20 cellular contexts compared by ENCODE assay signal in the genomic region with DNA sequence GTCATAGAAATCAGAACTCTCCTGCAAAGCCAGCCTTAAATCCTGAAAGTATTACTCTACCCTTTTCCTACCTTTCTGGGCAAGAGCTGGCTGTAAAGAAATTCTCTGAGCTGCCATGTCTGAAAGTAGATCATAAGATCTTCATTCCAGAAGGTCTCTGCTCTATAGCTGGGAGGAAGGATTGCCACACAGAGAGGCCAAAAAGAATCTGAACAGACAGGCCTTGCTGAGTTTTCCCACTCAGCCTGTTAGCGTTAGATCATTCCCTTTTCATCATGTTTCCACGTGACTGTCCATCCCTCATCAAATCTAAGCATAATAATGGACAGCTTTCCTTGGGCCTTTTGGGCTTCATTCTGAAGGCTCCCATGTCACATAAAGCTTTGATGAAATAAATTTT. TPM values are rescaled to one million over a fixed set of nuclear protein-coding genes. Genes with fewer than 3 reads are reported as not detected.
DNase-seq lines count a peak whose midpoint lies in the region; ATAC-seq, FAIRE-seq and TF ChIP-seq lines count a peak whose summit lies in the region.
"Had no signal": no experiment of that assay in that cellular context is flagged by ENCODE, and none has a peak within 500 bp of the region (broad histone marks: within the 10 kb centered on the region; RNA-seq: fewer than 3 reads in every experiment).

No MANE protein-coding gene starts in this region.

- no peak overlapping the region for H3K4me3 Mint-ChIP-seq in activated T-helper 2 cell treated with anti-CD3 and anti-CD28 coated beads, Interferon-gamma antibody, Interleukin-2, Interleukin-4, amounts not matched to agents 10 μg/mL and 5 μg/mL and 100 μg/mL, durations not matched to agents 14 hours and 24 hours and 36 hours (ENCODE audit: low read depth)
- H3K4me3 Mint-ChIP-seq: CD4-positive, CD25-positive, alpha-beta regulatory T cell; CD8-positive, alpha-beta memory T cell had no signal

- in situ Hi-C loops in IMR-90 (cut with MboI; ENCODE audit: low sequenced_read_pairs): no loop called here

- no peak for TF ChIP-seq CTCF in IMR-90 (conservative IDR thresholded peaks at IDR 0.05; ENCODE audit: low read depth, low read length)

- no peak overlapping the region; the same call in 2 of the 3 replicates for H2BK15ac ChIP-seq in IMR-90 (ENCODE audit: low read depth, low read length)
- no peak overlapping the region for H2BK15ac ChIP-seq in mesenchymal stem cell (ENCODE audit: low read depth, poor library complexity, severe bottlenecking)

- CTCF ChIA-PET in IMR-90 (lab: Yijun Ruan, JAX): interaction anchor here (0.6 kb wide), 1 partner anchor 80 kb away, joined by 3 read pairs; no protein-coding TSS in a partner anchor

- H4K5ac ChIP-seq in IMR-90 (ENCODE audit: low read depth, low read length): no peak overlapping the region; the same call in 1 of the 2 replicates

- H3K14ac ChIP-seq in IMR-90 (replicated peaks; ENCODE audit: low read depth, low read length) (0 out of 2 replicates have a peak overlapping the region, but pooled peaks have one; percentile 7), mesenchymal stem cell (ENCODE audit: low read length in 2 of 2) (no peak overlapping the region), trophoblast cell (ENCODE audit: low read length) (no peak overlapping the region)

- H4K8ac ChIP-seq in IMR-90 (ENCODE audit: low read depth in 2 of 2, low read length in 2 of 2) (no peak overlapping the region), mesenchymal stem cell (ENCODE audit: low read length) (peak overlapping the region; percentile 49), trophoblast cell (ENCODE audit: low read depth, low read length) (no peak overlapping the region)

- no TSS peak for BruUV-seq in IMR-90 (replicated peaks; lab: Mats Ljungman, UMichigan)

- WGBS in IMR-90 (ENCODE audit: extremely low coverage in 2 of 2, insufficient read length in 1 of 2), 2 experiments: 100% methylated on average over 2 of the region's 2 CpGs; no CpG with 5 or more reads in 1 of the 2 experiments
- WGBS in mesenchymal stem cell: 95% methylated on average over 2 of the region's 2 CpGs
- no CpG with 5 or more reads among the region's 2 CpGs for WGBS in trophoblast cell (ENCODE audit: extremely low coverage, insufficient coverage, insufficient read length)

- H2BK20ac ChIP-seq in IMR-90 (ENCODE audit: low read depth, low read length): 0 out of 2 replicates have a peak overlapping the region, but pooled peaks have one; percentile 18

- H2AK5ac ChIP-seq in IMR-90 (ENCODE audit: low read depth, low read length) (no peak overlapping the region), mesenchymal stem cell (ENCODE audit: low read length, severe bottlenecking) (no peak overlapping the region), trophoblast cell (ENCODE audit: low read length) (no peak overlapping the region)

- peaks cover 4% of the 10 kb centered on the region; the same call in 1 of the 2 replicates for H4K20me1 ChIP-seq in IMR-90 (ENCODE audit: insufficient read depth, low read length)

- H3K27me3 Mint-ChIP-seq in activated T-helper 2 cell treated with anti-CD3 and anti-CD28 coated beads, Interferon-gamma antibody, Interleukin-2, Interleukin-4, amounts not matched to agents 10 μg/mL and 5 μg/mL and 100 μg/mL, durations not matched to agents 14 hours and 24 hours and 36 hours (ENCODE audit: low read depth): peaks cover under 1% of the 10 kb centered on the region

- intact Hi-C loops in IMR-90 (cut with micrococcal nuclease): no loop called here
- intact Hi-C loops in activated T-helper 2 cell treated with anti-CD3 and anti-CD28 coated beads, Interferon-gamma antibody, Interleukin-2, Interleukin-4, amounts not matched to agents 10 μg/mL and 5 μg/mL and 100 μg/mL, durations not matched to agents 14 hours and 24 hours and 36 hours (cut with micrococcal nuclease): no loop called here

- H4K91ac ChIP-seq in IMR-90 (ENCODE audit: insufficient read depth, low read depth, low read length) (peak overlapping the region; percentile 1; the same call in 1 of the 2 replicates), mesenchymal stem cell (ENCODE audit: low read length) (peak overlapping the region; percentile 72), trophoblast cell (ENCODE audit: low read depth, low read length) (no peak overlapping the region)

- H2BK12ac ChIP-seq in mesenchymal stem cell (ENCODE audit: low read length in 2 of 2) (peak overlapping the region; percentile 84 to 93), trophoblast cell (ENCODE audit: low read length) (no peak overlapping the region)

- H3K4me1 ChIP-seq in IMR-90 (ENCODE audit: control insufficient read depth, insufficient read depth, low read length): peaks cover 22% of the 10 kb centered on the region
- peaks cover 17% of the 10 kb centered on the region for H3K4me1 ChIP-seq in mesenchymal stem cell (ENCODE audit: control insufficient read depth, insufficient read depth, low read depth, low read length)
- H3K4me1 ChIP-seq in trophoblast cell (ENCODE audit: control insufficient read depth in 1 of 2, insufficient read depth in 2 of 2, low read length in 2 of 2): peaks cover 23 to 36% of the 10 kb centered on the region in 2 experiments
- H3K4me1 ChIP-seq: HAP-1 had no signal

- H3K36me3 ChIP-seq in IMR-90 (ENCODE audit: control insufficient read depth, insufficient read depth, low read length) (no peaks in the 10 kb centered on the region), mesenchymal stem cell (ENCODE audit: control insufficient read depth in 1 of 2, insufficient read depth in 2 of 2, low read depth in 1 of 2, low read length in 2 of 2) (no peaks in the 10 kb centered on the region), trophoblast cell (ENCODE audit: control insufficient read depth in 1 of 2, insufficient read depth in 2 of 2, low read length in 2 of 2) (no peaks in the 10 kb centered on the region)
- H3K36me3 ChIP-seq: BE2C, HAP-1 had no signal

- no peak overlapping the region for H2AFZ ChIP-seq in IMR-90 (replicated peaks; ENCODE audit: low read length, poor library complexity)
- no peak overlapping the region for H2AFZ ChIP-seq in mesenchymal stem cell (ENCODE audit: low read depth, low read length)
- no peak overlapping the region for H2AFZ ChIP-seq in trophoblast cell (ENCODE audit: insufficient read depth, low read length, poor library complexity)

- no peaks in the 10 kb centered on the region for H3K9me3 ChIP-seq in IMR-90 (ENCODE audit: control insufficient read depth, insufficient read depth, low read length)
- H3K9me3 ChIP-seq in mesenchymal stem cell (ENCODE audit: control insufficient read depth, low read length): no peaks in the 10 kb centered on the region
- no peaks in the 10 kb centered on the region for H3K9me3 ChIP-seq in trophoblast cell (ENCODE audit: insufficient read depth, low read depth, low read length)
- H3K9me3 ChIP-seq: BE2C, HAP-1 had no signal

- H3K4me3 ChIP-seq in IMR-90 (ENCODE audit: insufficient read depth, low read depth, low read length) (no peak overlapping the region), mesenchymal stem cell (ENCODE audit: insufficient read depth in 1 of 2, low read depth in 1 of 2, low read length in 2 of 2) (no peak overlapping the region), trophoblast cell (ENCODE audit: low read depth, low read length) (no peak overlapping the region)
- H3K4me3 ChIP-seq: GM12878, HAP-1 had no signal

- FAIRE-seq in RCC 7860 (lab: Jason Lieb, UNC): no peak
- FAIRE-seq: GM12878, GM19239 had no signal

- H3K4ac ChIP-seq in IMR-90 (ENCODE audit: low read depth, low read length) (peak overlapping the region; percentile 8; the same call in 1 of the 2 replicates), mesenchymal stem cell (ENCODE audit: low read depth in 1 of 2, low read length in 2 of 2) (peak overlapping the region in 1 of 2 experiments; percentile 34), trophoblast cell (ENCODE audit: low read depth, low read length) (no peak overlapping the region)

- no peak overlapping the region for H2BK5ac ChIP-seq in IMR-90 (ENCODE audit: low read depth, low read length, poor library complexity, severe bottlenecking)
- H2BK5ac ChIP-seq in mesenchymal stem cell (ENCODE audit: low read depth, low read length, poor library complexity, severe bottlenecking): no peak overlapping the region
- peak overlapping the region; percentile 36 for H2BK5ac ChIP-seq in trophoblast cell (ENCODE audit: low read depth, low read length, poor library complexity)

- H3K27ac Mint-ChIP-seq in activated T-helper 2 cell treated with anti-CD3 and anti-CD28 coated beads, Interferon-gamma antibody, Interleukin-2, Interleukin-4, amounts not matched to agents 10 μg/mL and 5 μg/mL and 100 μg/mL, durations not matched to agents 14 hours and 24 hours and 36 hours: no peak overlapping the region
- H3K27ac Mint-ChIP-seq: CD4-positive, CD25-positive, alpha-beta regulatory T cell; CD8-positive, alpha-beta memory T cell had no signal

- no peak overlapping the region for H3K27ac ChIP-seq in IMR-90 (ENCODE audit: insufficient read depth, low read length)
- no peak overlapping the region for H3K27ac ChIP-seq in mesenchymal stem cell (ENCODE audit: low read length, poor library complexity, severe bottlenecking)
- peak overlapping the region; percentile 89 for H3K27ac ChIP-seq in trophoblast cell (ENCODE audit: low read depth, low read length)

- DNase-seq in IMR-90 (no peak), amniotic epithelial cell (ENCODE audit: low read depth) (peak; percentile 68), mesenchymal stem cell (no peak), trophoblast cell (peak; percentile 89 to 95), Ammon's horn (ENCODE audit: low spot score) (no peak), RCC 7860 (ENCODE audit: low spot score) (no peak)
- no peak for DNase-seq in activated T-helper 2 cell treated with anti-CD3 and anti-CD28 coated beads, Interferon-gamma antibody, Interleukin-2, Interleukin-4, amounts not matched to agents 10 μg/mL and 5 μg/mL and 100 μg/mL, durations not matched to agents 14 hours and 24 hours and 36 hours (ENCODE audit: low spot score)
- DNase-seq: BE2C; C1 segment of cervical spinal cord; CD4-positive, CD25-positive, alpha-beta regulatory T cell; CD8-positive, alpha-beta memory T cell; COR-L47; DMS 273 treated with DMSO at 0.1 percent for 48 hours; DMS53; DND-41; EL had no signal

- H3K36me3 Mint-ChIP-seq in activated T-helper 2 cell treated with anti-CD3 and anti-CD28 coated beads, Interferon-gamma antibody, Interleukin-2, Interleukin-4, amounts not matched to agents 10 μg/mL and 5 μg/mL and 100 μg/mL, durations not matched to agents 14 hours and 24 hours and 36 hours (ENCODE audit: low read depth): no peaks in the 10 kb centered on the region
- H3K36me3 Mint-ChIP-seq: CD4-positive, CD25-positive, alpha-beta regulatory T cell; CD8-positive, alpha-beta memory T cell had no signal

- H3K27me3 ChIP-seq in IMR-90 (ENCODE audit: control insufficient read depth, insufficient read depth, low read length): peaks cover 13% of the 10 kb centered on the region
- peaks cover 0 to 56% of the 10 kb centered on the region in 2 experiments for H3K27me3 ChIP-seq in mesenchymal stem cell (ENCODE audit: control insufficient read depth in 1 of 2, insufficient read depth in 1 of 2, low read length in 2 of 2)
- H3K27me3 ChIP-seq in trophoblast cell (ENCODE audit: insufficient read depth, low read length): no peaks in the 10 kb centered on the region
- H3K27me3 ChIP-seq: BE2C had no signal

- no peak overlapping the region for H3K4me2 ChIP-seq in IMR-90 (ENCODE audit: low read depth, low read length)
- H3K4me2 ChIP-seq in mesenchymal stem cell (ENCODE audit: low read length, poor library complexity, severe bottlenecking): no peak overlapping the region
- H3K4me2 ChIP-seq in trophoblast cell (ENCODE audit: low read length): peak overlapping the region; percentile 2

- peak overlapping the region; percentile 37; the same call in 1 of the 2 replicates for H2BK120ac ChIP-seq in IMR-90 (ENCODE audit: low read depth, low read length)
- H2BK120ac ChIP-seq in mesenchymal stem cell (ENCODE audit: low read depth, low read length): peak overlapping the region; percentile 89
- peak overlapping the region; percentile 47 for H2BK120ac ChIP-seq in trophoblast cell (ENCODE audit: insufficient read depth, low read length, poor library complexity)

- TF ChIP-seq POLR2A in IMR-90 (IDR thresholded peaks at IDR 0.05; ENCODE audit: low read depth, low read length): no peak

- H3K9ac ChIP-seq in IMR-90 (ENCODE audit: low read depth, low read length) (no peak overlapping the region), mesenchymal stem cell (ENCODE audit: low read length) (no peak overlapping the region), trophoblast cell (ENCODE audit: low read length) (no peak overlapping the region)

- no peaks in the 10 kb centered on the region for H3K9me3 Mint-ChIP-seq in activated T-helper 2 cell treated with anti-CD3 and anti-CD28 coated beads, Interferon-gamma antibody, Interleukin-2, Interleukin-4, amounts not matched to agents 10 μg/mL and 5 μg/mL and 100 μg/mL, durations not matched to agents 14 hours and 24 hours and 36 hours
- H3K9me3 Mint-ChIP-seq: CD4-positive, CD25-positive, alpha-beta regulatory T cell; CD8-positive, alpha-beta memory T cell had no signal

- H3K9me1 ChIP-seq in IMR-90 (ENCODE audit: insufficient read depth, low read length): peaks cover 19% of the 10 kb centered on the region

- ATAC-seq in IMR-90 (ENCODE audit: low read depth) (no peak), GM19035 (IDR thresholded peaks at IDR 0.05; ENCODE audit: unreplicated experiment) (no peak)
- ATAC-seq: GM12878 had no signal

- no peak overlapping the region; the same call in 1 of the 2 replicates for H3K23ac ChIP-seq in IMR-90 (ENCODE audit: low read depth, low read length)
- no peak overlapping the region for H3K23ac ChIP-seq in mesenchymal stem cell (ENCODE audit: low read length in 2 of 2)
- no peak overlapping the region for H3K23ac ChIP-seq in trophoblast cell (ENCODE audit: low read length)

- dilution Hi-C loops in IMR-90 (cut with HindIII; ENCODE audit: low sequenced_read_pairs, unreplicated experiment): no loop called here

- no peak for TF ChIP-seq RAD21 in IMR-90 (IDR thresholded peaks at IDR 0.05; ENCODE audit: low read length)

- peaks cover 2% of the 10 kb centered on the region for H3K79me2 ChIP-seq in trophoblast cell (ENCODE audit: control insufficient read depth, insufficient read depth, low read length, poor library complexity)

- H2AK9ac ChIP-seq in IMR-90 (replicated peaks; ENCODE audit: low read depth, low read length, poor library complexity): no peak overlapping the region

- no peak overlapping the region for H3K56ac ChIP-seq in IMR-90 (ENCODE audit: extremely low read depth, insufficient read depth, low read length)

- H3K79me1 ChIP-seq in IMR-90 (ENCODE audit: low read depth in 1 of 2, low read length in 2 of 2): 0 out of 4 replicates have a peak, but pooled peaks cover 0 to 4% of the 10 kb centered on the region in 2 experiments
- no peaks in the 10 kb centered on the region for H3K79me1 ChIP-seq in mesenchymal stem cell (replicated peaks; ENCODE audit: low read length, poor library complexity, severe bottlenecking)
- peaks cover 21% of the 10 kb centered on the region for H3K79me1 ChIP-seq in trophoblast cell (ENCODE audit: low read length)

- POLR2A ChIA-PET in IMR-90 (lab: Charles Lee; ENCODE audit: unreplicated experiment): no interaction called here

- H3K18ac ChIP-seq in IMR-90 (ENCODE audit: low read depth, low read length): peak overlapping the region; percentile 18
- H3K18ac ChIP-seq in mesenchymal stem cell (ENCODE audit: low read depth in 1 of 2, low read length in 2 of 2): peak overlapping the region in 1 of 2 experiments; percentile 65
- no peak overlapping the region for H3K18ac ChIP-seq in trophoblast cell (ENCODE audit: low read length)

- no peak overlapping the region for H4K12ac ChIP-seq in trophoblast cell (ENCODE audit: low read depth, low read length)

- H3K4me1 Mint-ChIP-seq in activated T-helper 2 cell treated with anti-CD3 and anti-CD28 coated beads, Interferon-gamma antibody, Interleukin-2, Interleukin-4, amounts not matched to agents 10 μg/mL and 5 μg/mL and 100 μg/mL, durations not matched to agents 14 hours and 24 hours and 36 hours (ENCODE audit: low read depth): no peaks in the 10 kb centered on the region
- H3K4me1 Mint-ChIP-seq: CD4-positive, CD25-positive, alpha-beta regulatory T cell; CD8-positive, alpha-beta memory T cell had no signal

RNA-seq across cellular contexts. Expression of gene FHL2, which starts 43.2 kb away (rescaled TPM):
- total RNA-seq in IMR-90 (2012; rRNA removed): 373 and 464 TPM in 2 replicates
- 550 and 574 TPM in 2 replicates for polyA plus RNA-seq in IMR-90 (2012; rRNA removed)
- polyA plus RNA-seq in IMR-90 (2012; cell fraction: cytosol; rRNA removed): 533 and 781 TPM in 2 replicates
- polyA plus RNA-seq in IMR-90 (2012; cell fraction: nucleus; rRNA removed; ENCODE audit: low replicate concordance): 291 and 300 TPM in 2 replicates
- 258 TPM for polyA plus RNA-seq in mesenchymal stem cell (2013, experiment 1 of 2)
- polyA plus RNA-seq in mesenchymal stem cell (2013, experiment 2 of 2): 261 TPM
- polyA plus RNA-seq in trophoblast cell (2013): 83.4 and 89.8 TPM in 2 replicates
- 5.3 and 5.6 TPM in 2 replicates for total RNA-seq in activated T-helper 2 cell treated with anti-CD3 and anti-CD28 coated beads, Interferon-gamma antibody, Interleukin-2, Interleukin-4, amounts not matched to agents 10 μg/mL and 5 μg/mL and 100 μg/mL, durations not matched to agents 14 hours and 24 hours and 36 hours

Comparison
In these comparisons a context has a peak if more than half of its experiments do, and no peak if none do; other contexts are left out.
1. DNase-seq: peak in amniotic epithelial cell (single experiment) and trophoblast cell (2 of 2); none in IMR-90 (single experiment), mesenchymal stem cell (single experiment), Ammon's horn (single experiment), activated T-helper 2 cell treated with anti-CD3 and anti-CD28 coated beads, Interferon-gamma antibody, Interleukin-2, Interleukin-4, amounts not matched to agents 10 μg/mL and 5 μg/mL and 100 μg/mL, durations not matched to agents 14 hours and 24 hours and 36 hours (single experiment) and RCC 7860 (single experiment).
2. H2BK120ac ChIP-seq: peak in every context shown above with its lines; median percentile 89 in mesenchymal stem cell; 47 in trophoblast cell; 37 in IMR-90.
3. RNA of gene FHL2, which starts 43.2 kb away (total RNA-seq): 373 to 464 TPM in IMR-90; 5.3 to 5.6 TPM in activated T-helper 2 cell treated with anti-CD3 and anti-CD28 coated beads, Interferon-gamma antibody, Interleukin-2, Interleukin-4, amounts not matched to agents 10 μg/mL and 5 μg/mL and 100 μg/mL, durations not matched to agents 14 hours and 24 hours and 36 hours; every median in the first group is over 10 times any median in the second.